9 cellular contexts compared by ENCODE assay signal in the genomic region with DNA sequence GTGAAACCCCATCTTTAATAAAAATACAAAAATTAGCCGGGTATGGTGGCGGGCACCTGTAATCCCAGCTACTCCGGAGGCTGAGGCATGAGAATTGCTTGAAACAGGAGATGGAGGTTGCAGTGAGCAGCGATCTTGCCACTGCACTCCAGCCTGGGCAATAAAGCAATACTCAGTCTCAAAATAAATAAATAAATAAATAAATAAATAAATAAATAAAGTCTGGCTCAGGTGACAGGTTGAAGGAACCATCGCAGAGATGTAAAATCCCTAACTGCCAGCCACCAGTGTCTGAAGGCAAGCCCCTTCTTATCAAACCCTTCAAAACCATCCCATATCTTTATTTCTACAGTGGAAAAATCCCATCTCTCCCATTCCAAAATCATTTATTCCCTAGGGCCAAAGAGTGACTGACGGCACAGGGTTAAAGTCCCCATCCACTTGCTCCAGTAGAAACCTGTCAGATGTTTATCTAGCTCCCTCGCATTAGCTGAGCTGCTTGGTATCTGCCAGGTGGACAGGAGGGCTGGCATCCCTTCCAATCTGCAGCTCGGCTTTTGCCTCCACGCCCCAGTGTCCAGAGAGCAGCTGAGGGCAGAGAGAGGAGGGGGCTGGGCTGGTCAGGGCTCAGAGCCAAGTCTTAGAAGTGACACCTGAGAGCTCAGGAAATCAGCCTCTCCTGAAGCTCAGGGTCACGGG. TPM values are rescaled to one million over a fixed set of nuclear protein-coding genes. Genes with fewer than 3 reads are reported as not detected.
A peak's percentile ranks its signal among the peaks of the same experiment; 100 is the strongest.
DNase-seq lines count a peak whose midpoint lies in the region; FAIRE-seq and TF ChIP-seq lines count a peak whose summit lies in the region.
"Had no signal": no experiment of that assay in that cellular context is flagged by ENCODE, and none has a peak within 500 bp of the region (broad histone marks: within the 10 kb centered on the region; RNA-seq: fewer than 3 reads in every experiment).

No MANE protein-coding gene starts in this region.

- DNase-seq in NCI-H146 (lab: John Stamatoyannopoulos, UW), result peak; percentile 81
- DNase-seq in medulla oblongata (ENCODE audit: extremely low spot score), result peak; percentile 12
- no peak for DNase-seq in tibial artery
- DNase-seq in GM12892 (ENCODE audit: insufficient read length), result no peak
- no peak for DNase-seq in T-helper 2 cell treated with Interferon-gamma antibody and Interleukin-4, amounts not matched to agents 5 μg/mL and 100 μg/mL, for 36 hours (ENCODE audit: low spot score)
- DNase-seq in NCI-H1436 treated with DMSO at 0.1 percent for 48 hours (lab: John Stamatoyannopoulos, UW), result no peak
- DNase-seq: activated T-cell treated with anti-CD3 and anti-CD28 coated beads, Interleukin-2, amount 50 U/mL, for 1 hour had no signal

- H3K27ac ChIP-seq in VCaP, result peak overlapping the region; percentile 88
- H3K27ac ChIP-seq in tibial artery, result peak overlapping the region; percentile 93 to 97

- H3K36me3 Mint-ChIP-seq in T-helper 2 cell treated with Interferon-gamma antibody and Interleukin-4, amounts not matched to agents 5 μg/mL and 100 μg/mL, for 36 hours (ENCODE audit: low read depth), result peaks cover 10% of the 10 kb centered on the region

- H3K27me3 ChIP-seq in tibial artery, result no peaks in the 10 kb centered on the region

- H3K4me1 Mint-ChIP-seq in T-helper 2 cell treated with Interferon-gamma antibody and Interleukin-4, amounts not matched to agents 5 μg/mL and 100 μg/mL, for 36 hours (ENCODE audit: low read depth), result peaks cover 29% of the 10 kb centered on the region

- H3K9me3 ChIP-seq in tibial artery, result no peaks in the 10 kb centered on the region

- no peaks in the 10 kb centered on the region for H3K9me3 Mint-ChIP-seq in T-helper 2 cell treated with Interferon-gamma antibody and Interleukin-4, amounts not matched to agents 5 μg/mL and 100 μg/mL, for 36 hours

- H3K27ac Mint-ChIP-seq in T-helper 2 cell treated with Interferon-gamma antibody and Interleukin-4, amounts not matched to agents 5 μg/mL and 100 μg/mL, for 36 hours, result no peak overlapping the region

- H3K4me3 Mint-ChIP-seq in T-helper 2 cell treated with Interferon-gamma antibody and Interleukin-4, amounts not matched to agents 5 μg/mL and 100 μg/mL, for 36 hours, result no peak overlapping the region

- H3K4me3 ChIP-seq in tibial artery, result peak overlapping the region; percentile 82 to 93
- H3K4me3 ChIP-seq: lung had no signal

- TF ChIP-seq CTCF in VCaP (conservative IDR thresholded peaks at IDR 0.05), result no peak
- TF ChIP-seq CTCF in tibial artery (IDR thresholded peaks at IDR 0.05), result no peak

- no peaks in the 10 kb centered on the region for H3K27me3 Mint-ChIP-seq in T-helper 2 cell treated with Interferon-gamma antibody and Interleukin-4, amounts not matched to agents 5 μg/mL and 100 μg/mL, for 36 hours (ENCODE audit: low read depth)

- peaks cover 0 to 78% (median 68%) of the 10 kb centered on the region in 4 donors for H3K4me1 ChIP-seq in tibial artery

- FAIRE-seq in GM12892 (lab: Jason Lieb, UNC), result no peak

- H3K36me3 ChIP-seq in tibial artery, result peaks cover 7 to 24% (median 22%) of the 10 kb centered on the region in 3 donors

- intact Hi-C loops in tibial artery (cut with DNase I; ENCODE audit: low total_unique reads), result no loop called here

- TF ChIP-seq POLR2A in GM12892 (IDR thresholded peaks at IDR 0.05; ENCODE audit: low read depth, low read length), result no peak

RNA-seq across cellular contexts. Expression of a gene that starts 5.0 kb away (rescaled TPM):
- polyA plus RNA-seq in GM12892 (2012; ENCODE audit: missing spikeins), result 35.2 TPM

RNA-seq across cellular contexts. Expression of a gene that starts 33.0 kb away (rescaled TPM):
- 5.7 TPM for polyA plus RNA-seq in GM12892 (2012; ENCODE audit: missing spikeins)

RNA-seq across cellular contexts. Expression of a gene that starts 37.0 kb away (rescaled TPM):
- polyA plus RNA-seq in GM12892 (2012; ENCODE audit: missing spikeins), result 0.61 TPM

Comparison
In these comparisons a context has a peak if more than half of its experiments do, and no peak if none do; other contexts are left out.
1. DNase-seq: peak in NCI-H146 (single experiment) and medulla oblongata (single experiment); none in tibial artery (0 of 2), GM12892 (single experiment), T-helper 2 cell treated with Interferon-gamma antibody and Interleukin-4, amounts not matched to agents 5 μg/mL and 100 μg/mL, for 36 hours (single experiment) and NCI-H1436 treated with DMSO at 0.1 percent for 48 hours (single experiment).